ENCODE assay signal across 8 cellular contexts in the genomic region with DNA sequence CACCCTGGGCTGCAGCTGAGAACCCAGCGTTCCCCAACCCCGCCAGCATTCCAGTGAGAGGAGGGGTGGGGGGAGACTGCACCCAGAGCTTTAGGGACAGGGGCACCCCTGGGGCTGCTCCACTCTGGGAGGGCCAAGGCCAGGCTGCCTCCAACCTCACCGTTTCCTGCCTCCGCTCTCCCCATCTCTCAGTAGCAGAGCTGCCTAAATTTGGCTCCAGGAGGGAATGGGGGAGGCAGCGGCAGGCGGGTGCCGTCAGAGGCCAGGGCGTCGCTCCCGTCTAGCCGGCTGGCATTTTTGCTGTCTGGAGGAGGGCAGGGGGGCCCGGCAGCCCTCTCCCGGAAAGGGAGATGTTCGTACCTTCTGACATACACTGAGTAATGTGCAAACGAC. TPM values are rescaled to one million over a fixed set of nuclear protein-coding genes. Genes with fewer than 3 reads are reported as not detected.
A peak's percentile ranks its signal among the peaks of the same experiment; 100 is the strongest.
DNase-seq lines count a peak whose midpoint lies in the region; ATAC-seq lines count a peak whose summit lies in the region.

No MANE protein-coding gene starts in this region.

- no peaks in the 10 kb centered on the region for H3K27me3 Mint-ChIP-seq in activated T-cell treated with anti-CD3 and anti-CD28 coated beads, Interleukin-2, amount 50 U/mL, for 24 hours

- no peaks in the 10 kb centered on the region for H3K9me3 Mint-ChIP-seq in activated T-cell treated with anti-CD3 and anti-CD28 coated beads, Interleukin-2, amount 50 U/mL, for 24 hours

- DNase-seq in NCI-H1105 treated with DMSO at 0.1 percent for 48 hours (lab: John Stamatoyannopoulos, UW) (peak; percentile 39), NCI-H1105 (lab: John Stamatoyannopoulos, UW) (no peak), left cardiac atrium (no peak), GM19238 (ENCODE audit: insufficient read length, low spot score) (no peak)
- peak; percentile 72 for DNase-seq in activated T-cell treated with anti-CD3 and anti-CD28 coated beads, Interleukin-2, amount 50 U/mL, for 24 hours
- peak; percentile 44 for DNase-seq in stimulated activated naive CD8-positive, alpha-beta T cell treated with anti-CD3 and anti-CD28 coated beads, Interleukin-15, Interleukin-2, amounts not matched to agents 100 U/mL and 50 U/mL, for 24 hours

- ATAC-seq in left cardiac atrium (peak; percentile 9 to 31), GM21723 (IDR thresholded peaks at IDR 0.05; ENCODE audit: unreplicated experiment) (no peak), GM21717 (IDR thresholded peaks at IDR 0.05; ENCODE audit: unreplicated experiment) (no peak)
- ATAC-seq in stimulated activated naive CD8-positive, alpha-beta T cell treated with anti-CD3 and anti-CD28 coated beads, Interleukin-15, Interleukin-2, amounts not matched to agents 100 U/mL and 50 U/mL, for 24 hours = no peak

- no peaks in the 10 kb centered on the region for H3K36me3 Mint-ChIP-seq in activated T-cell treated with anti-CD3 and anti-CD28 coated beads, Interleukin-2, amount 50 U/mL, for 24 hours (ENCODE audit: low read depth)

- H3K4me1 Mint-ChIP-seq in activated T-cell treated with anti-CD3 and anti-CD28 coated beads, Interleukin-2, amount 50 U/mL, for 24 hours (ENCODE audit: low read depth) = peaks cover 83% of the 10 kb centered on the region

- H3K27ac Mint-ChIP-seq in activated T-cell treated with anti-CD3 and anti-CD28 coated beads, Interleukin-2, amount 50 U/mL, for 24 hours = peak overlapping the region; percentile 94

- intact Hi-C loops in left cardiac atrium (cut with DNase I) = loop anchor here in 1 of 2 donors (5.0 kb wide), 1 partner anchor 44 kb away; no protein-coding TSS in a partner anchor

- peak overlapping the region; percentile 60 for H3K4me3 Mint-ChIP-seq in activated T-cell treated with anti-CD3 and anti-CD28 coated beads, Interleukin-2, amount 50 U/mL, for 24 hours

RNA-seq across cellular contexts. Expression of gene NOL4L, which starts 46.6 kb away (rescaled TPM):
- total RNA-seq in left cardiac atrium = 1 to 10 TPM; 8.5 to 9.7 TPM

Comparison
In these comparisons a context has a peak if more than half of its experiments do, and no peak if none do; other contexts are left out.
1. DNase-seq: peak in NCI-H1105 treated with DMSO at 0.1 percent for 48 hours (single experiment), activated T-cell treated with anti-CD3 and anti-CD28 coated beads, Interleukin-2, amount 50 U/mL, for 24 hours (single experiment) and stimulated activated naive CD8-positive, alpha-beta T cell treated with anti-CD3 and anti-CD28 coated beads, Interleukin-15, Interleukin-2, amounts not matched to agents 100 U/mL and 50 U/mL, for 24 hours (single experiment); none in NCI-H1105 (single experiment), left cardiac atrium (single experiment) and GM19238 (single experiment).
2. ATAC-seq: peak in left cardiac atrium (2 of 2); none in stimulated activated naive CD8-positive, alpha-beta T cell treated with anti-CD3 and anti-CD28 coated beads, Interleukin-15, Interleukin-2, amounts not matched to agents 100 U/mL and 50 U/mL, for 24 hours (single experiment), GM21723 (single experiment) and GM21717 (single experiment).